Comparison of ENCODE assay signal across 1 cellular context in genomic region chr12:69354561-69355187, GRCh38.
TF ChIP-seq lines count a peak whose summit lies in the region.

No MANE protein-coding gene starts in this region.

TF ChIP-seq in HepG2, 621 proteins besides CTCF, POLR2A, EP300 and RAD21 (continued from another document and continues in another):
- TF ChIP-seq AKNA (CRISPR knock-in tag; IDR thresholded peaks at IDR 0.05; ENCODE audit: borderline replicate concordance) (peak; percentile 45; the same call in 1 of the 2 replicates), GABPA (IDR thresholded peaks at IDR 0.05; ENCODE audit: low read depth, low read length) (no peak), GABPA (CRISPR knock-in tag; IDR thresholded peaks at IDR 0.05; ENCODE audit: low read depth) (no peak), PRPF4 (IDR thresholded peaks at IDR 0.05; ENCODE audit: low read depth, low read length, poor library complexity, severe bottlenecking) (no peak), PHF21A (CRISPR knock-in tag; IDR thresholded peaks at IDR 0.05) (no peak), ZFY (CRISPR knock-in tag; IDR thresholded peaks at IDR 0.05) (peak; percentile 52; the same call in 1 of the 2 replicates), ETS1 (CRISPR knock-in tag; IDR thresholded peaks at IDR 0.05) (0 out of 2 replicates have a peak, but pooled peaks have one; percentile 50), ZNF616 (CRISPR knock-in tag; IDR thresholded peaks at IDR 0.05; ENCODE audit: low read depth) (no peak; the same call in 1 of the 2 replicates), KLF13 (CRISPR knock-in tag; IDR thresholded peaks at IDR 0.05) (no peak), ATF4 (CRISPR knock-in tag; IDR thresholded peaks at IDR 0.05) (no peak), SUZ12 (IDR thresholded peaks at IDR 0.05; ENCODE audit: low read depth, low read length) (no peak), ZNF343 (CRISPR knock-in tag; IDR thresholded peaks at IDR 0.05) (peak; percentile 76; the same call in 1 of the 2 replicates), PRMT3 (CRISPR knock-in tag; IDR thresholded peaks at IDR 0.05; ENCODE audit: borderline replicate concordance, low read depth) (peak; percentile 95), ZUFSP (CRISPR knock-in tag; IDR thresholded peaks at IDR 0.05; ENCODE audit: borderline replicate concordance) (no peak), ZBTB3 (CRISPR knock-in tag; IDR thresholded peaks at IDR 0.05; ENCODE audit: borderline replicate concordance, low read depth) (no peak), SRSF9 (IDR thresholded peaks at IDR 0.05; ENCODE audit: borderline replicate concordance, insufficient read depth, low read depth, low read length, poor library complexity, severe bottlenecking) (no peak), IKZF1 (IDR thresholded peaks at IDR 0.05) (no peak), MTF1 (CRISPR knock-in tag; IDR thresholded peaks at IDR 0.05) (peak; percentile 35; the same call in 1 of the 2 replicates), PHB2 (IDR thresholded peaks at IDR 0.05; ENCODE audit: partially characterized antibody) (no peak), BRD4 (CRISPR knock-in tag; IDR thresholded peaks at IDR 0.05) (0 out of 2 replicates have a peak, but pooled peaks have one; percentile 52), ZNF18 (CRISPR knock-in tag; IDR thresholded peaks at IDR 0.05; ENCODE audit: insufficient replicate concordance) (no peak), FOXO1 (CRISPR knock-in tag; IDR thresholded peaks at IDR 0.05) (0 out of 2 replicates have a peak, but pooled peaks have one; percentile 40), JUNB (CRISPR knock-in tag; IDR thresholded peaks at IDR 0.05; ENCODE audit: borderline replicate concordance) (peak; percentile 85), SP5 (CRISPR knock-in tag; IDR thresholded peaks at IDR 0.05; ENCODE audit: borderline replicate concordance, low read depth) (peak; percentile 51; the same call in 1 of the 2 replicates), HINFP (CRISPR knock-in tag; IDR thresholded peaks at IDR 0.05; ENCODE audit: low read depth) (peak; percentile 89), SP2 (CRISPR knock-in tag; IDR thresholded peaks at IDR 0.05) (no peak), ZNF432 (CRISPR knock-in tag; IDR thresholded peaks at IDR 0.05; ENCODE audit: borderline replicate concordance) (no peak), ZNF142 (CRISPR knock-in tag; IDR thresholded peaks at IDR 0.05) (peak; percentile 76), GATAD1 (CRISPR knock-in tag; IDR thresholded peaks at IDR 0.05) (no peak; the same call in 1 of the 2 replicates), IRF9 (CRISPR knock-in tag; IDR thresholded peaks at IDR 0.05; ENCODE audit: borderline replicate concordance) (no peak), KMT2B (CRISPR knock-in tag; IDR thresholded peaks at IDR 0.05) (no peak)
